8 cellular contexts compared by ENCODE assay signal in genomic region chr1:111448918-111449702, GRCh38. TPM values are rescaled to one million over a fixed set of nuclear protein-coding genes. Genes with fewer than 3 reads are reported as not detected.
DNase-seq lines count a peak whose midpoint lies in the region; ATAC-seq lines count a peak whose summit lies in the region.

ATP5PB (plus strand) TSS chr1:111449464; CDS start chr1:111449542, 78 bp downstream.
WDR77 (minus strand) TSS chr1:111449256; CDS start chr1:111449169, 87 bp downstream.

- H3K4me1 ChIP-seq in effector memory CD4-positive, alpha-beta T cell (ENCODE audit: control insufficient read depth, insufficient read depth, low read length, poor library complexity, severe bottlenecking), result peaks cover 36% of the 10 kb centered on the region

- H3K9me3 ChIP-seq in effector memory CD4-positive, alpha-beta T cell (ENCODE audit: control insufficient read depth, low read length), result no peaks in the 10 kb centered on the region

- peak within 1 kb of the TSS; percentile 82 for H3K27ac ChIP-seq in effector memory CD4-positive, alpha-beta T cell (ENCODE audit: insufficient read depth, low read length, poor library complexity, severe bottlenecking)

- H3K36me3 ChIP-seq in effector memory CD4-positive, alpha-beta T cell (ENCODE audit: control insufficient read depth, insufficient read depth, low read length), result peaks cover 17% of the 10 kb centered on the region

- peak within 1 kb of the TSS; percentile 68 for H3K4me3 ChIP-seq in effector memory CD4-positive, alpha-beta T cell (ENCODE audit: insufficient read depth, low read depth, low read length, poor library complexity, severe bottlenecking)

- H3K27me3 ChIP-seq in effector memory CD4-positive, alpha-beta T cell (replicated peaks; ENCODE audit: control insufficient read depth, insufficient read depth, low read length, poor library complexity, severe bottlenecking), result no peaks in the 10 kb centered on the region

- ATAC-seq in GM21360 (IDR thresholded peaks at IDR 0.05; ENCODE audit: unreplicated experiment), result peak; percentile 94

- DNase-seq in COLO668 (lab: John Stamatoyannopoulos, UW; ENCODE audit: unreplicated experiment) (peak; percentile 95), HT1080 (ENCODE audit: low read depth) (peak; percentile 98), NOMO-1 treated with DMSO at 0.1 percent for 48 hours (lab: John Stamatoyannopoulos, UW; ENCODE audit: unreplicated experiment) (peak; percentile 99), lung microvascular endothelial cell (ENCODE audit: low read depth in 2 of 2) (peak; percentile 99)
- DNase-seq in activated CD8-positive, alpha-beta memory T cell treated with anti-CD3 and anti-CD28 coated beads for 4 hours (ENCODE audit: low read depth in 2 of 2), result peak; percentile 81 to 87
- DNase-seq in effector memory CD4-positive, alpha-beta T cell, result peak; percentile 86 to 91 (median 87)
- peak; percentile 79 to 89 (median 83) for DNase-seq in stimulated activated CD4-positive, alpha-beta T cell treated with anti-CD3 and anti-CD28 coated beads, TNF-alpha, amount 100 ng/mL, for 48 hours (ENCODE audit: low read depth in 3 of 3)

RNA-seq across cellular contexts. Expression of gene ATP5PB, which starts in this region (rescaled TPM):
- total RNA-seq in HT1080 (2014; rRNA removed; shearing (Covaris generic)), result 587 and 663 TPM in 2 replicates
- polyA plus RNA-seq in HT1080 (2015; cell fraction: cytosol; rRNA removed), result 278 and 436 TPM in 2 replicates
- polyA plus RNA-seq in HT1080 (2015; cell fraction: nucleus; rRNA removed), result 282 and 297 TPM in 2 replicates
- total RNA-seq in lung microvascular endothelial cell, result 123 and 150 TPM in 2 replicates

RNA-seq across cellular contexts. Expression of gene WDR77, which starts in this region (rescaled TPM):
- 114 and 129 TPM in 2 replicates for total RNA-seq in HT1080 (2014; rRNA removed; shearing (Covaris generic))
- polyA plus RNA-seq in HT1080 (2015; cell fraction: cytosol; rRNA removed), result 67.8 and 73.6 TPM in 2 replicates
- 67.2 and 77.5 TPM in 2 replicates for polyA plus RNA-seq in HT1080 (2015; cell fraction: nucleus; rRNA removed)
- 29.8 and 34.0 TPM in 2 replicates for total RNA-seq in lung microvascular endothelial cell

Comparison
In these comparisons a context has a peak if more than half of its experiments do, and no peak if none do; other contexts are left out.
1. Peak in every context shown above with its lines: DNase-seq, ATAC-seq, H3K4me3 ChIP-seq and H3K27ac ChIP-seq.